28 cellular contexts compared by ENCODE assay signal in genomic region chr5:19753579-19753978, GRCh38.
"Had no signal": no experiment of that assay in that cellular context is flagged by ENCODE, and none has a peak within 500 bp of the region (broad histone marks: within the 10 kb centered on the region; RNA-seq: fewer than 3 reads in every experiment).

No MANE protein-coding gene starts in this region.

- H3K4me1 ChIP-seq: stomach, suprapubic skin, testis, thyroid gland, tibial artery, tibial nerve, transverse colon, upper lobe of left lung, upper lobe of right lung, uterus, vagina had no signal

- H3K4me1 Mint-ChIP-seq: stimulated activated effector memory CD8-positive, alpha-beta T cell treated with anti-CD3 and anti-CD28 coated beads, Interleukin-12 subunit alpha, Interleukin-12 subunit beta, amount 100 ng/mL, for 72 hours; stimulated activated memory B cell treated with anti-CD40 and anti-IgM and Interleukin-4, amounts not matched to agents 10 μg/mL and 1 μg/mL and 100 μg/mL, for 72 hours; stimulated activated naive B cell treated with anti-CD40 and anti-IgM and Interleukin-4, amounts not matched to agents 10 μg/mL and 1 μg/mL and 100 μg/mL, for 72 hours; stimulated activated naive CD8-positive, alpha-beta T cell treated with anti-CD3 and anti-CD28 coated beads, Interleukin-15, amount 100 ng/mL, for 72 hours had no signal

- DNase-seq: stimulated activated CD4-positive, alpha-beta T cell treated with anti-CD3 and anti-CD28 coated beads, Interleukin-2, amount 100 ng/mL, for 48 hours; stimulated activated CD4-positive, alpha-beta T cell treated with anti-CD3 and anti-CD28 coated beads, Interleukin-4, amount 100 ng/mL, for 1 hour; stimulated activated CD4-positive, alpha-beta T cell treated with anti-CD3 and anti-CD28 coated beads, Interleukin-4, amount 100 ng/mL, for 24 hours; stimulated activated CD4-positive, alpha-beta T cell treated with anti-CD3 and anti-CD28 coated beads, Interleukin-4, amount 100 ng/mL, for 4 hours; stimulated activated CD8-positive, alpha-beta memory T cell treated with anti-CD3 and anti-CD28 coated beads, Interleukin-4, amount 100 ng/mL, for 48 hours; stimulated activated naive B cell treated with anti-CD40 and anti-IgM and Interleukin-4, amounts not matched to agents 10 μg/mL and 1 μg/mL and 100 μg/mL, for 72 hours; stimulated activated naive CD4-positive, alpha-beta T cell; stimulated activated naive CD4-positive, alpha-beta T cell treated with Interleukin-2 at 50 U/mL for 16 hours; stimulated activated naive CD8-positive, alpha-beta T cell treated with anti-CD3 and anti-CD28 coated beads, Interleukin-15, amount 100 ng/mL, for 72 hours; stimulated activated naive CD8-positive, alpha-beta T cell treated with anti-CD3 and anti-CD28 coated beads, Interleukin-15, Interleukin-2, amounts not matched to agents 100 U/mL and 50 U/mL, for 24 hours; stomach; substantia nigra; testis; thyroid gland; tibial artery; transverse colon; trophoblast cell; upper lobe of left lung; upper lobe of right lung; uterus had no signal

- H3K27me3 ChIP-seq: stomach, suprapubic skin, testis, thyroid gland, tibial artery, tibial nerve, transverse colon, upper lobe of left lung, upper lobe of right lung, uterus, vagina had no signal

- H3K9me3 Mint-ChIP-seq: type B pancreatic cell had no signal

- H3K27ac Mint-ChIP-seq: stimulated activated effector memory CD8-positive, alpha-beta T cell treated with anti-CD3 and anti-CD28 coated beads, Interleukin-12 subunit alpha, Interleukin-12 subunit beta, amount 100 ng/mL, for 72 hours; stimulated activated memory B cell treated with anti-CD40 and anti-IgM and Interleukin-4, amounts not matched to agents 10 μg/mL and 1 μg/mL and 100 μg/mL, for 72 hours; stimulated activated naive B cell treated with anti-CD40 and anti-IgM and Interleukin-4, amounts not matched to agents 10 μg/mL and 1 μg/mL and 100 μg/mL, for 72 hours; stimulated activated naive CD8-positive, alpha-beta T cell treated with anti-CD3 and anti-CD28 coated beads, Interleukin-15, amount 100 ng/mL, for 72 hours; stimulated activated naive CD8-positive, alpha-beta T cell treated with anti-CD3 and anti-CD28 coated beads, Interleukin-15, Interleukin-2, amounts not matched to agents 100 ng/mL and 50 ng/mL, for 24 hours; type B pancreatic cell had no signal

- H3K36me3 Mint-ChIP-seq: stimulated activated effector memory CD8-positive, alpha-beta T cell treated with anti-CD3 and anti-CD28 coated beads, Interleukin-12 subunit alpha, Interleukin-12 subunit beta, amount 100 ng/mL, for 72 hours; stimulated activated memory B cell treated with anti-CD40 and anti-IgM and Interleukin-4, amounts not matched to agents 10 μg/mL and 1 μg/mL and 100 μg/mL, for 72 hours; stimulated activated naive B cell treated with anti-CD40 and anti-IgM and Interleukin-4, amounts not matched to agents 10 μg/mL and 1 μg/mL and 100 μg/mL, for 72 hours; type B pancreatic cell had no signal

- H3K27ac ChIP-seq: stomach, suprapubic skin, testis, thoracic aorta, thyroid gland, tibial artery, tibial nerve, transverse colon, upper lobe of left lung, upper lobe of right lung, uterus, vagina had no signal

- H3K27me3 Mint-ChIP-seq: stimulated activated memory B cell treated with anti-CD40 and anti-IgM and Interleukin-4, amounts not matched to agents 10 μg/mL and 1 μg/mL and 100 μg/mL, for 72 hours; stimulated activated naive B cell treated with anti-CD40 and anti-IgM and Interleukin-4, amounts not matched to agents 10 μg/mL and 1 μg/mL and 100 μg/mL, for 72 hours; stimulated activated naive CD8-positive, alpha-beta T cell treated with anti-CD3 and anti-CD28 coated beads, Interleukin-15, amount 100 ng/mL, for 72 hours; stimulated activated naive CD8-positive, alpha-beta T cell treated with anti-CD3 and anti-CD28 coated beads, Interleukin-15, Interleukin-2, amounts not matched to agents 100 ng/mL and 50 ng/mL, for 24 hours; type B pancreatic cell had no signal

- ATAC-seq: stimulated activated effector memory CD8-positive, alpha-beta T cell treated with anti-CD3 and anti-CD28 coated beads, Interleukin-12 subunit alpha, Interleukin-12 subunit beta, amount 100 ng/mL, for 72 hours; stimulated activated memory B cell treated with anti-CD40 and anti-IgM and Interleukin-4, amounts not matched to agents 10 μg/mL and 1 μg/mL and 100 μg/mL, for 72 hours; stimulated activated naive B cell treated with anti-CD40 and anti-IgM and Interleukin-4, amounts not matched to agents 10 μg/mL and 1 μg/mL and 100 μg/mL, for 72 hours; stimulated activated naive CD8-positive, alpha-beta T cell treated with anti-CD3 and anti-CD28 coated beads, Interleukin-15, amount 100 ng/mL, for 72 hours; stimulated activated naive CD8-positive, alpha-beta T cell treated with anti-CD3 and anti-CD28 coated beads, Interleukin-15, Interleukin-2, amounts not matched to agents 100 U/mL and 50 U/mL, for 24 hours; upper lobe of right lung had no signal

- H3K4me3 Mint-ChIP-seq: stimulated activated effector memory CD8-positive, alpha-beta T cell treated with anti-CD3 and anti-CD28 coated beads, Interleukin-12 subunit alpha, Interleukin-12 subunit beta, amount 100 ng/mL, for 72 hours; stimulated activated memory B cell treated with anti-CD40 and anti-IgM and Interleukin-4, amounts not matched to agents 10 μg/mL and 1 μg/mL and 100 μg/mL, for 72 hours; stimulated activated naive B cell treated with anti-CD40 and anti-IgM and Interleukin-4, amounts not matched to agents 10 μg/mL and 1 μg/mL and 100 μg/mL, for 72 hours; stimulated activated naive CD8-positive, alpha-beta T cell treated with anti-CD3 and anti-CD28 coated beads, Interleukin-15, amount 100 ng/mL, for 72 hours; stimulated activated naive CD8-positive, alpha-beta T cell treated with anti-CD3 and anti-CD28 coated beads, Interleukin-15, Interleukin-2, amounts not matched to agents 100 ng/mL and 50 ng/mL, for 24 hours; type B pancreatic cell had no signal

- H3K36me3 ChIP-seq: stomach, suprapubic skin, thoracic aorta, thyroid gland, tibial artery, tibial nerve, transverse colon, upper lobe of left lung, upper lobe of right lung, uterus, vagina had no signal

- H3K9me3 ChIP-seq: testis, thoracic aorta, thyroid gland, tibial artery, upper lobe of right lung, uterus, vagina had no signal

- H3K4me3 ChIP-seq: stomach, suprapubic skin, testis, thoracic aorta, thyroid gland, tibial artery, tibial nerve, transverse colon, upper lobe of left lung, upper lobe of right lung, uterus, vagina had no signal
